Comparison of ENCODE assay signal across 1 cellular context in genomic region chr19:39157275-39157996, GRCh38.
TF ChIP-seq lines count a peak whose summit lies in the region.

No MANE protein-coding gene starts in this region.

TF ChIP-seq in IMR-90, 13 proteins besides CTCF, POLR2A, EP300 and RAD21 (continued from another document):
- TF ChIP-seq USF2 (IDR thresholded peaks at IDR 0.05; ENCODE audit: low read depth, low read length) = peak; percentile 31; the same call in 1 of the 2 replicates
TF ChIP-seq in IMR-90: peak in this region for 1.
